12 cellular contexts compared by ENCODE assay signal in genomic region chr4:121053601-121054143, GRCh38. TPM values are rescaled to one million over a fixed set of nuclear protein-coding genes. Genes with fewer than 3 reads are reported as not detected.
DNase-seq lines count a peak whose midpoint lies in the region; ATAC-seq and TF ChIP-seq lines count a peak whose summit lies in the region.
"Had no signal": no experiment of that assay in that cellular context is flagged by ENCODE, and none has a peak within 500 bp of the region (broad histone marks: within the 10 kb centered on the region; RNA-seq: fewer than 3 reads in every experiment).

No MANE protein-coding gene starts in this region.

- intact Hi-C loops in Right ventricle myocardium superior (cut with DNase I) (no loop called here), cardiac septum (cut with DNase I) (no loop called here)

- no peaks in the 10 kb centered on the region for H3K9me3 ChIP-seq in RWPE2 (ENCODE audit: severe bottlenecking)
- H3K9me3 ChIP-seq: stomach had no signal

- ATAC-seq in Right ventricle myocardium superior (ENCODE audit: poor library complexity) (no peak), RWPE2 (ENCODE audit: low read depth) (peak; percentile 48), HG03520 (IDR thresholded peaks at IDR 0.05; ENCODE audit: unreplicated experiment) (no peak), left lobe of liver (no peak)
- ATAC-seq: activated naive CD4-positive, alpha-beta T cell treated with anti-CD3 and anti-CD28 coated beads, Interleukin-2, amount 50 U/mL, for 72 hours had no signal

- no peaks in the 10 kb centered on the region for H3K36me3 ChIP-seq in RWPE2 (ENCODE audit: low read depth)
- H3K36me3 ChIP-seq: stomach had no signal

- TF ChIP-seq CTCF in RWPE2 (IDR thresholded peaks at IDR 0.05; ENCODE audit: poor library complexity, severe bottlenecking) (no peak), fibroblast of the aortic adventitia (IDR thresholded peaks at IDR 0.05; ENCODE audit: insufficient read depth, low read length) (no peak)

- no peaks in the 10 kb centered on the region for H3K4me1 ChIP-seq in RWPE2 (ENCODE audit: insufficient read depth, poor library complexity, severe bottlenecking)

- no peak overlapping the region for H3K4me3 ChIP-seq in RWPE2 (ENCODE audit: severe bottlenecking)
- no peak overlapping the region for H3K4me3 ChIP-seq in fibroblast of the aortic adventitia (ENCODE audit: low read depth, low read length)
- H3K4me3 ChIP-seq: stomach had no signal

- no peak overlapping the region for H3K27ac ChIP-seq in RWPE2 (ENCODE audit: poor library complexity, severe bottlenecking)
- H3K27ac ChIP-seq: stomach had no signal

- H3K27me3 ChIP-seq in RWPE2 (ENCODE audit: insufficient read depth, poor library complexity, severe bottlenecking): peaks cover 4% of the 10 kb centered on the region
- H3K27me3 ChIP-seq: stomach had no signal

- DNase-seq in Right ventricle myocardium superior (peak; percentile 57), cardiac septum (ENCODE audit: low spot score) (no peak), RWPE2 (ENCODE audit: low spot score) (no peak), fibroblast of the aortic adventitia (ENCODE audit: low read depth) (peak; percentile 57), KG1 (lab: John Stamatoyannopoulos, UW) (no peak), NCI-H82 (lab: John Stamatoyannopoulos, UW) (no peak), left lobe of liver (ENCODE audit: low spot score) (no peak)
- DNase-seq: activated CD4-positive, CD25-positive, alpha-beta regulatory T cell treated with anti-CD3 and anti-CD28 coated beads, Interleukin-2, amount 50 U/mL, for 72 hours; NCI-H1092 treated with DMSO at 0.1 percent for 48 hours; stomach had no signal

RNA-seq across cellular contexts. Expression of gene NDNF, which starts 18.7 kb away (rescaled TPM):
- total RNA-seq in Right ventricle myocardium superior (8.1 TPM), cardiac septum (5.1 TPM), fibroblast of the aortic adventitia (ENCODE audit: low replicate concordance) (0.36 TPM in 1 of 2 replicates, not detected in the other), left lobe of liver (1.1 TPM)

Comparison
In these comparisons a context has a peak if more than half of its experiments do, and no peak if none do; other contexts are left out.
1. DNase-seq: peak in Right ventricle myocardium superior (single experiment) and fibroblast of the aortic adventitia (single experiment); none in cardiac septum (single experiment), RWPE2 (single experiment), KG1 (single experiment), NCI-H82 (single experiment) and left lobe of liver (single experiment).